1 cellular context compared by ENCODE assay signal in the genomic region with DNA sequence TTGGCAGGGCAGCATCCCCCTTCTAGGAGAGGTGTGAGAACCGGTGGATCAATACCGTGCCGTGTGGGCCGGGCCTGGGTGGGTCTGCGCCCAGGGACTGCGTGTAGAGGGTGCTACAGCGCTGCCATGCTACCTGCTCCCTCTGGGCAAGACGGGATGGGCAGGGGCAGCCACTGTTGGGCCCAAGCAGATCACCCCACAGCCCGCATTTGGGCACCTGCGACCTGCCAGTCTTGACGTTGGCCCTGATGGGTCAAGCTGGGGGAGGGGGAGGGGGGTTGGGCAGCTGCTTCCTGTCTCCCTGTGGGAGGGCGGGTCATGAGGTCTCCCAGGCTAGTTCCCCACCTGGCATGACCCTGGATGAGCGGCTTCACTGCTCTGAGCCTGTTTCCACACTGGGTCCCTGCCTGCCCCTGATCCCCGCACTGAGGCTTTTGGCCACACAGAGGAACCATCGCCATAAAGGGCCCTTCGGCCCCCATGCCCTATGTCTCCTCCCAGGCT.
TF ChIP-seq lines count a peak whose summit lies in the region.

No MANE protein-coding gene starts in this region.

TF ChIP-seq in neural cell, 6 proteins besides CTCF, POLR2A, EP300 and RAD21:
- TF ChIP-seq SMC3 (conservative IDR thresholded peaks at IDR 0.05; ENCODE audit: poor library complexity) = no peak
- no peak for TF ChIP-seq MXI1 (conservative IDR thresholded peaks at IDR 0.05; ENCODE audit: poor library complexity, severe bottlenecking)
- no peak for TF ChIP-seq TAF1 (IDR thresholded peaks at IDR 0.05; ENCODE audit: low read depth)
- TF ChIP-seq, protein P1, sequence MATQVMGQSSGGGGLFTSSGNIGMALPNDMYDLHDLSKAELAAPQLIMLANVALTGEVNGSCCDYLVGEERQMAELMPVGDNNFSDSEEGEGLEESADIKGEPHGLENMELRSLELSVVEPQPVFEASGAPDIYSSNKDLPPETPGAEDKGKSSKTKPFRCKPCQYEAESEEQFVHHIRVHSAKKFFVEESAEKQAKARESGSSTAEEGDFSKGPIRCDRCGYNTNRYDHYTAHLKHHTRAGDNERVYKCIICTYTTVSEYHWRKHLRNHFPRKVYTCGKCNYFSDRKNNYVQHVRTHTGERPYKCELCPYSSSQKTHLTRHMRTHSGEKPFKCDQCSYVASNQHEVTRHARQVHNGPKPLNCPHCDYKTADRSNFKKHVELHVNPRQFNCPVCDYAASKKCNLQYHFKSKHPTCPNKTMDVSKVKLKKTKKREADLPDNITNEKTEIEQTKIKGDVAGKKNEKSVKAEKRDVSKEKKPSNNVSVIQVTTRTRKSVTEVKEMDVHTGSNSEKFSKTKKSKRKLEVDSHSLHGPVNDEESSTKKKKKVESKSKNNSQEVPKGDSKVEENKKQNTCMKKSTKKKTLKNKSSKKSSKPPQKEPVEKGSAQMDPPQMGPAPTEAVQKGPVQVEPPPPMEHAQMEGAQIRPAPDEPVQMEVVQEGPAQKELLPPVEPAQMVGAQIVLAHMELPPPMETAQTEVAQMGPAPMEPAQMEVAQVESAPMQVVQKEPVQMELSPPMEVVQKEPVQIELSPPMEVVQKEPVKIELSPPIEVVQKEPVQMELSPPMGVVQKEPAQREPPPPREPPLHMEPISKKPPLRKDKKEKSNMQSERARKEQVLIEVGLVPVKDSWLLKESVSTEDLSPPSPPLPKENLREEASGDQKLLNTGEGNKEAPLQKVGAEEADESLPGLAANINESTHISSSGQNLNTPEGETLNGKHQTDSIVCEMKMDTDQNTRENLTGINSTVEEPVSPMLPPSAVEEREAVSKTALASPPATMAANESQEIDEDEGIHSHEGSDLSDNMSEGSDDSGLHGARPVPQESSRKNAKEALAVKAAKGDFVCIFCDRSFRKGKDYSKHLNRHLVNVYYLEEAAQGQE (IDR thresholded peaks at IDR 0.05; ENCODE audit: borderline replicate concordance) = no peak
- no peak for TF ChIP-seq POLR2AphosphoS5 (IDR thresholded peaks at IDR 0.05)
- no peak for TF ChIP-seq EZH2 (IDR thresholded peaks at IDR 0.05; ENCODE audit: borderline replicate concordance, insufficient read depth, low read length, poor library complexity, severe bottlenecking)
TF ChIP-seq in neural cell: peak in this region for 0.
